Comparison of ENCODE assay signal across 8 cellular contexts in the genomic region with DNA sequence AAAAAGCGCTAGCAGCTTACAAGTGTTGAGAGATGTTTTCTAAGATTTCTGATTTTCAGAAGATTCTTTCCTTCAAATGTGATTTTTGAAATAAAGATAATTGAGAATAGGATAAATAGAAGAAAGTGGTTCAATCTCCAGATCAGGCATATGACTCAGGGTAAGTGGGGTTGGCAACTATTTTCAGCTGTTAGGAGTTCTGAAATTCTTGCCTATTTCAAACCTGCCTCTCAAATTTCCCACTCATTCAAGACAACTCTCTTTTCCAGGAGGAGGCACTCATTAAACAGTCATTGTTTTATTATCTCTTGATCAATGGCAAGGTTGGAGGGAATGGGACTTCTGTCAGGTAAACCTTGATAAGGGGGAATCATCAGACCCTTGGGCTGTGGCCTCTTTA.
"Had no signal": no experiment of that assay in that cellular context is flagged by ENCODE, and none has a peak within 500 bp of the region (broad histone marks: within the 10 kb centered on the region; RNA-seq: fewer than 3 reads in every experiment).

No MANE protein-coding gene starts in this region.

- DNase-seq: GM23248, GOT3, H7, HCEC 1CT, HFFc6 had no signal

- H3K4me1 ChIP-seq: HAP-1 had no signal

- H3K9ac ChIP-seq: GM23248 had no signal

- H3K27ac Mint-ChIP-seq: GM23338, HFFc6 had no signal

- H3K4me2 ChIP-seq: GM23338 had no signal

- H2AFZ ChIP-seq: GM23248, GM23338 had no signal

- H3K4me3 ChIP-seq: GM23248, GM23338, HAP-1 had no signal

- H3K36me3 ChIP-seq: HAP-1 had no signal

- H3K9me3 ChIP-seq: HAP-1 had no signal

- H3K27ac ChIP-seq: GM23248 had no signal

- H3K4me3 Mint-ChIP-seq: GM23338, HFFc6 had no signal

- ATAC-seq: GM23338, HCT116 had no signal
